In genomic region chr20:47332381-47333206, GRCh38 we compare ENCODE assay signal across 1 cellular context.
TF ChIP-seq lines count a peak whose summit lies in the region.

No MANE protein-coding gene starts in this region.

TF ChIP-seq in IMR-90, 13 proteins besides CTCF, POLR2A, EP300 and RAD21 (continued from another document):
- TF ChIP-seq RFX5 (IDR thresholded peaks at IDR 0.05; ENCODE audit: low read depth, low read length) (no peak), MAFK (IDR thresholded peaks at IDR 0.05; ENCODE audit: low read depth, low read length) (no peak), MXI1 (IDR thresholded peaks at IDR 0.05; ENCODE audit: borderline replicate concordance, low read depth, low read length) (no peak), SMC3 (IDR thresholded peaks at IDR 0.05; ENCODE audit: low read depth, low read length) (no peak), BHLHE40 (IDR thresholded peaks at IDR 0.05; ENCODE audit: low read depth, low read length) (no peak), MAZ (IDR thresholded peaks at IDR 0.05; ENCODE audit: borderline replicate concordance, low read depth, low read length) (no peak), CHD1 (IDR thresholded peaks at IDR 0.05; ENCODE audit: low read depth, low read length) (no peak), CEBPB (IDR thresholded peaks at IDR 0.05; ENCODE audit: low read depth, low read length) (no peak), RCOR1 (IDR thresholded peaks at IDR 0.05; ENCODE audit: insufficient replicate concordance, low read length) (no peak)
